17 cellular contexts compared by ENCODE assay signal in genomic region chr3:11019116-11019515, GRCh38. TPM values are rescaled to one million over a fixed set of nuclear protein-coding genes. Genes with fewer than 3 reads are reported as not detected.
A peak's percentile ranks its signal among the peaks of the same experiment; 100 is the strongest.
DNase-seq lines count a peak whose midpoint lies in the region; TF ChIP-seq lines count a peak whose summit lies in the region.
"Had no signal": no experiment of that assay in that cellular context is flagged by ENCODE, and none has a peak within 500 bp of the region (broad histone marks: within the 10 kb centered on the region; RNA-seq: fewer than 3 reads in every experiment).

No MANE protein-coding gene starts in this region.

- H3K4me2 ChIP-seq in BLaER1 = peak overlapping the region; percentile 40
- H3K4me2 ChIP-seq: A549 had no signal

- no peak overlapping the region for H3K9ac ChIP-seq in BLaER1
- H3K9ac ChIP-seq: GM23248 had no signal

- no peaks in the 10 kb centered on the region for H3K9me3 ChIP-seq in BLaER1
- H3K9me3 ChIP-seq: A549, HAP-1 had no signal

- no peak overlapping the region for H3K4me3 ChIP-seq in BLaER1
- no peak overlapping the region for H3K4me3 ChIP-seq in epithelial cell of esophagus (ENCODE audit: low read length)
- H3K4me3 ChIP-seq: A549, GM23248, HAP-1 had no signal

- no peak overlapping the region for H3K4me3 Mint-ChIP-seq in activated CD4-positive, alpha-beta T cell treated with anti-CD3 and anti-CD28 coated beads, Interleukin-2, amount 10 ng/mL, durations not matched to agents 7 days and 5 days
- H3K4me3 Mint-ChIP-seq: CD4-positive, CD25-positive, alpha-beta regulatory T cell; CD8-positive, alpha-beta memory T cell had no signal

- no peak overlapping the region for H3K27ac Mint-ChIP-seq in activated CD4-positive, alpha-beta T cell treated with anti-CD3 and anti-CD28 coated beads, Interleukin-2, amount 10 ng/mL, durations not matched to agents 7 days and 5 days
- H3K27ac Mint-ChIP-seq: CD4-positive, CD25-positive, alpha-beta regulatory T cell had no signal

- peaks cover 7% of the 10 kb centered on the region for H3K27me3 Mint-ChIP-seq in activated CD4-positive, alpha-beta T cell treated with anti-CD3 and anti-CD28 coated beads, Interleukin-2, amount 10 ng/mL, durations not matched to agents 7 days and 5 days
- H3K27me3 Mint-ChIP-seq: CD4-positive, CD25-positive, alpha-beta regulatory T cell had no signal

- H3K27ac ChIP-seq in BLaER1 = no peak overlapping the region
- H3K27ac ChIP-seq: 22Rv1, A549, GM23248 had no signal

- DNase-seq in dermis blood vessel endothelial cell (peak; percentile 69), epithelial cell of esophagus (ENCODE audit: low read depth) (peak; percentile 21), lung microvascular endothelial cell (ENCODE audit: low read depth in 2 of 2) (peak; percentile 35 to 40), T-helper 2 cell (no peak), NCI-H1694 (lab: John Stamatoyannopoulos, UW) (no peak)
- DNase-seq in activated CD4-positive, alpha-beta T cell treated with anti-CD3 and anti-CD28 coated beads, Interleukin-2, amount 10 ng/mL, durations not matched to agents 7 days and 5 days = no peak
- DNase-seq: C1 segment of cervical spinal cord; CD4-positive, CD25-positive, alpha-beta regulatory T cell; CD8-positive, alpha-beta memory T cell; COR-L47; GM23248 had no signal

- H3K36me3 Mint-ChIP-seq in activated CD4-positive, alpha-beta T cell treated with anti-CD3 and anti-CD28 coated beads, Interleukin-2, amount 10 ng/mL, durations not matched to agents 7 days and 5 days (ENCODE audit: low read depth) = no peaks in the 10 kb centered on the region
- H3K36me3 Mint-ChIP-seq: CD4-positive, CD25-positive, alpha-beta regulatory T cell; CD8-positive, alpha-beta memory T cell had no signal

- no peaks in the 10 kb centered on the region for H3K27me3 ChIP-seq in BLaER1

- H3K9me3 Mint-ChIP-seq in activated CD4-positive, alpha-beta T cell treated with anti-CD3 and anti-CD28 coated beads, Interleukin-2, amount 10 ng/mL, durations not matched to agents 7 days and 5 days = no peaks in the 10 kb centered on the region
- H3K9me3 Mint-ChIP-seq: CD4-positive, CD25-positive, alpha-beta regulatory T cell; CD8-positive, alpha-beta memory T cell had no signal

- POLR2A ChIA-PET in activated CD4-positive, alpha-beta T cell treated with anti-CD3 and anti-CD28 coated beads, Interleukin-2, amount 10 ng/mL, durations not matched to agents 7 days and 5 days (lab: Charles Lee) = no interaction called here

- no peaks in the 10 kb centered on the region for H3K36me3 ChIP-seq in BLaER1
- H3K36me3 ChIP-seq: HAP-1 had no signal

- H3K4me1 ChIP-seq in BLaER1 = peaks cover 32% of the 10 kb centered on the region
- H3K4me1 ChIP-seq: A549, HAP-1 had no signal

- CTCF ChIA-PET in activated CD4-positive, alpha-beta T cell treated with anti-CD3 and anti-CD28 coated beads, Interleukin-2, amount 10 ng/mL, durations not matched to agents 7 days and 5 days (lab: Charles Lee) = no interaction called here

- H3K4me1 Mint-ChIP-seq in activated CD4-positive, alpha-beta T cell treated with anti-CD3 and anti-CD28 coated beads, Interleukin-2, amount 10 ng/mL, durations not matched to agents 7 days and 5 days = no peaks in the 10 kb centered on the region
- H3K4me1 Mint-ChIP-seq: CD4-positive, CD25-positive, alpha-beta regulatory T cell; CD8-positive, alpha-beta memory T cell had no signal

- no peak for TF ChIP-seq CTCF in epithelial cell of esophagus (IDR thresholded peaks at IDR 0.05; ENCODE audit: insufficient read depth, low read depth, low read length, missing control alignments)

- no peaks in the 10 kb centered on the region for H4K20me1 ChIP-seq in BLaER1

RNA-seq across cellular contexts. Expression of gene SLC6A1, which starts 26.6 kb away (rescaled TPM):
- under 0.01 TPM in 1 of 2 replicates, not detected in the other for total RNA-seq in dermis blood vessel endothelial cell
- total RNA-seq in lung microvascular endothelial cell = under 0.01 TPM in 1 of 2 replicates, not detected in the other
- total RNA-seq in activated CD4-positive, alpha-beta T cell treated with anti-CD3 and anti-CD28 coated beads, Interleukin-2, amount 10 ng/mL, durations not matched to agents 7 days and 5 days = not detected
- total RNA-seq: CD4-positive, CD25-positive, alpha-beta regulatory T cell; CD8-positive, alpha-beta memory T cell; GM23248; H4; HT-29 had no signal

Comparison
In these comparisons a context has a peak if more than half of its experiments do, and no peak if none do; other contexts are left out.
1. DNase-seq: peak in dermis blood vessel endothelial cell (single experiment), epithelial cell of esophagus (single experiment) and lung microvascular endothelial cell (2 of 2); none in T-helper 2 cell (0 of 5), NCI-H1694 (single experiment) and activated CD4-positive, alpha-beta T cell treated with anti-CD3 and anti-CD28 coated beads, Interleukin-2, amount 10 ng/mL, durations not matched to agents 7 days and 5 days (single experiment).